ENCODE assay signal across 1 cellular context in the genomic region with DNA sequence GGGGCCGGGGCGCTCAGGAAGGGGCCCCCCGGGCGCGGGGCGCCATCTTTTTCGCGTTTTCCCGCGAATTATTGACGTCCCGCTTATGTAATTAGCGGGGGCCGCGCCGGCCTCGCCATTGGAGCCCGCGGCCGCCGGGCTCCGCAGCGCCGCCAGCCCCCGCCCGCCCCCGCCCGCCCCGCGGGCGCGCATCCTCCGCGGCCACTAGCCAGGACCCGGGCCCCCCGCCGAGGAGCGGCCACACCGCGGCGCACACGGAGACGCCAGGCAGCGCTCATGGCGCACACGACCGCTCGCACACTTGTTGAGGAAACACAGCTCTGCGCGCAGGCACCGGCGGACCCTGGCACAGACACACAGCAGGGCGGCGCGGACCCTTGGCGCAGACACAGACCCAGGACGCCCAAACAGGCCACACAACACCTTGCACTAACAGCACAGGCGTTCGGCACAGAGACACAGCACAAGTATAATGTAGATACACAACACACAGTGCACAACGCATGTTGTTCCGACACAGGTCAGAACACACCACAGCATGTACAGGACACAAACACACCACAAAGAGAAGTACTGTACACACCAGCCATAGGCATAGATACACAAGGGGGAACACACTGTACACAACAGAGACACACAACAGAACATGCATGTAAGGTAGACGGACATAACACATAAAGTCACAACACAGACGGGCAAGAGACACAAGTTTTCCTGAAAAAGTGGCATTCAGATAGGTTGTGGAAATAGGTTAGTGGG.
TF ChIP-seq lines count a peak whose summit lies in the region.

No MANE protein-coding gene starts in this region.

TF ChIP-seq in HepG2, 621 proteins besides CTCF, POLR2A, EP300 and RAD21 (continued from another document and continues in another):
- TF ChIP-seq, protein P1, sequence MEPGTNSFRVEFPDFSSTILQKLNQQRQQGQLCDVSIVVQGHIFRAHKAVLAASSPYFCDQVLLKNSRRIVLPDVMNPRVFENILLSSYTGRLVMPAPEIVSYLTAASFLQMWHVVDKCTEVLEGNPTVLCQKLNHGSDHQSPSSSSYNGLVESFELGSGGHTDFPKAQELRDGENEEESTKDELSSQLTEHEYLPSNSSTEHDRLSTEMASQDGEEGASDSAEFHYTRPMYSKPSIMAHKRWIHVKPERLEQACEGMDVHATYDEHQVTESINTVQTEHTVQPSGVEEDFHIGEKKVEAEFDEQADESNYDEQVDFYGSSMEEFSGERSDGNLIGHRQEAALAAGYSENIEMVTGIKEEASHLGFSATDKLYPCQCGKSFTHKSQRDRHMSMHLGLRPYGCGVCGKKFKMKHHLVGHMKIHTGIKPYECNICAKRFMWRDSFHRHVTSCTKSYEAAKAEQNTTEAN (CRISPR knock-in tag; conservative IDR thresholded peaks at IDR 0.05), result 0 out of 2 replicates have a peak, but pooled peaks have one; percentile 47
- no peak for TF ChIP-seq SMAD1 (CRISPR knock-in tag; IDR thresholded peaks at IDR 0.05; ENCODE audit: borderline replicate concordance, low read depth)
- TF ChIP-seq, protein P2, sequence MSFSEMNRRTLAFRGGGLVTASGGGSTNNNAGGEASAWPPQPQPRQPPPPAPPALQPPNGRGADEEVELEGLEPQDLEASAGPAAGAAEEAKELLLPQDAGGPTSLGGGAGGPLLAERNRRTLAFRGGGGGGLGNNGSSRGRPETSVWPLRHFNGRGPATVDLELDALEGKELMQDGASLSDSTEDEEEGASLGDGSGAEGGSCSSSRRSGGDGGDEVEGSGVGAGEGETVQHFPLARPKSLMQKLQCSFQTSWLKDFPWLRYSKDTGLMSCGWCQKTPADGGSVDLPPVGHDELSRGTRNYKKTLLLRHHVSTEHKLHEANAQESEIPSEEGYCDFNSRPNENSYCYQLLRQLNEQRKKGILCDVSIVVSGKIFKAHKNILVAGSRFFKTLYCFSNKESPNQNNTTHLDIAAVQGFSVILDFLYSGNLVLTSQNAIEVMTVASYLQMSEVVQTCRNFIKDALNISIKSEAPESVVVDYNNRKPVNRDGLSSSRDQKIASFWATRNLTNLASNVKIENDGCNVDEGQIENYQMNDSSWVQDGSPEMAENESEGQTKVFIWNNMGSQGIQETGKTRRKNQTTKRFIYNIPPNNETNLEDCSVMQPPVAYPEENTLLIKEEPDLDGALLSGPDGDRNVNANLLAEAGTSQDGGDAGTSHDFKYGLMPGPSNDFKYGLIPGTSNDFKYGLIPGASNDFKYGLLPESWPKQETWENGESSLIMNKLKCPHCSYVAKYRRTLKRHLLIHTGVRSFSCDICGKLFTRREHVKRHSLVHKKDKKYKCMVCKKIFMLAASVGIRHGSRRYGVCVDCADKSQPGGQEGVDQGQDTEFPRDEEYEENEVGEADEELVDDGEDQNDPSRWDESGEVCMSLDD (CRISPR knock-in tag; IDR thresholded peaks at IDR 0.05; ENCODE audit: borderline replicate concordance), result 0 out of 2 replicates have a peak, but pooled peaks have one; percentile 51
- TF ChIP-seq, protein P3, sequence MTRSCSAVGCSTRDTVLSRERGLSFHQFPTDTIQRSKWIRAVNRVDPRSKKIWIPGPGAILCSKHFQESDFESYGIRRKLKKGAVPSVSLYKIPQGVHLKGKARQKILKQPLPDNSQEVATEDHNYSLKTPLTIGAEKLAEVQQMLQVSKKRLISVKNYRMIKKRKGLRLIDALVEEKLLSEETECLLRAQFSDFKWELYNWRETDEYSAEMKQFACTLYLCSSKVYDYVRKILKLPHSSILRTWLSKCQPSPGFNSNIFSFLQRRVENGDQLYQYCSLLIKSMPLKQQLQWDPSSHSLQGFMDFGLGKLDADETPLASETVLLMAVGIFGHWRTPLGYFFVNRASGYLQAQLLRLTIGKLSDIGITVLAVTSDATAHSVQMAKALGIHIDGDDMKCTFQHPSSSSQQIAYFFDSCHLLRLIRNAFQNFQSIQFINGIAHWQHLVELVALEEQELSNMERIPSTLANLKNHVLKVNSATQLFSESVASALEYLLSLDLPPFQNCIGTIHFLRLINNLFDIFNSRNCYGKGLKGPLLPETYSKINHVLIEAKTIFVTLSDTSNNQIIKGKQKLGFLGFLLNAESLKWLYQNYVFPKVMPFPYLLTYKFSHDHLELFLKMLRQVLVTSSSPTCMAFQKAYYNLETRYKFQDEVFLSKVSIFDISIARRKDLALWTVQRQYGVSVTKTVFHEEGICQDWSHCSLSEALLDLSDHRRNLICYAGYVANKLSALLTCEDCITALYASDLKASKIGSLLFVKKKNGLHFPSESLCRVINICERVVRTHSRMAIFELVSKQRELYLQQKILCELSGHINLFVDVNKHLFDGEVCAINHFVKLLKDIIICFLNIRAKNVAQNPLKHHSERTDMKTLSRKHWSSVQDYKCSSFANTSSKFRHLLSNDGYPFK (CRISPR knock-in tag; IDR thresholded peaks at IDR 0.05; ENCODE audit: borderline replicate concordance), result peak; percentile 3; the same call in 1 of the 2 replicates
- TF ChIP-seq ESRRA (CRISPR knock-in tag; IDR thresholded peaks at IDR 0.05; ENCODE audit: low read depth), result no peak
- TF ChIP-seq ZNF891 (CRISPR knock-in tag; IDR thresholded peaks at IDR 0.05), result no peak
- no peak for TF ChIP-seq PCBP1 (IDR thresholded peaks at IDR 0.05; ENCODE audit: borderline replicate concordance, low read depth, low read length)
- TF ChIP-seq, protein P4, sequence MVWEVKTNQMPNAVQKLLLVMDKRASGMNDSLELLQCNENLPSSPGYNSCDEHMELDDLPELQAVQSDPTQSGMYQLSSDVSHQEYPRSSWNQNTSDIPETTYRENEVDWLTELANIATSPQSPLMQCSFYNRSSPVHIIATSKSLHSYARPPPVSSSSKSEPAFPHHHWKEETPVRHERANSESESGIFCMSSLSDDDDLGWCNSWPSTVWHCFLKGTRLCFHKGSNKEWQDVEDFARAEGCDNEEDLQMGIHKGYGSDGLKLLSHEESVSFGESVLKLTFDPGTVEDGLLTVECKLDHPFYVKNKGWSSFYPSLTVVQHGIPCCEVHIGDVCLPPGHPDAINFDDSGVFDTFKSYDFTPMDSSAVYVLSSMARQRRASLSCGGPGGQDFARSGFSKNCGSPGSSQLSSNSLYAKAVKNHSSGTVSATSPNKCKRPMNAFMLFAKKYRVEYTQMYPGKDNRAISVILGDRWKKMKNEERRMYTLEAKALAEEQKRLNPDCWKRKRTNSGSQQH (CRISPR knock-in tag; IDR thresholded peaks at IDR 0.05; ENCODE audit: low read depth), result 0 out of 2 replicates have a peak, but pooled peaks have one; percentile 22
- peak; percentile 67; the same call in 1 of the 3 replicates for TF ChIP-seq MXI1 (IDR thresholded peaks at IDR 0.05; ENCODE audit: borderline replicate concordance, low read depth, low read length)
- TF ChIP-seq ZFY (CRISPR knock-in tag; IDR thresholded peaks at IDR 0.05), result peak; percentile 60
- TF ChIP-seq TBP (CRISPR knock-in tag; IDR thresholded peaks at IDR 0.05), result no peak
- TF ChIP-seq ZNF451 (CRISPR knock-in tag; IDR thresholded peaks at IDR 0.05), result no peak
- TF ChIP-seq, protein P5, sequence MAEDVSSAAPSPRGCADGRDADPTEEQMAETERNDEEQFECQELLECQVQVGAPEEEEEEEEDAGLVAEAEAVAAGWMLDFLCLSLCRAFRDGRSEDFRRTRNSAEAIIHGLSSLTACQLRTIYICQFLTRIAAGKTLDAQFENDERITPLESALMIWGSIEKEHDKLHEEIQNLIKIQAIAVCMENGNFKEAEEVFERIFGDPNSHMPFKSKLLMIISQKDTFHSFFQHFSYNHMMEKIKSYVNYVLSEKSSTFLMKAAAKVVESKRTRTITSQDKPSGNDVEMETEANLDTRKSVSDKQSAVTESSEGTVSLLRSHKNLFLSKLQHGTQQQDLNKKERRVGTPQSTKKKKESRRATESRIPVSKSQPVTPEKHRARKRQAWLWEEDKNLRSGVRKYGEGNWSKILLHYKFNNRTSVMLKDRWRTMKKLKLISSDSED (CRISPR knock-in tag; IDR thresholded peaks at IDR 0.05), result no peak
- TF ChIP-seq, protein P6, sequence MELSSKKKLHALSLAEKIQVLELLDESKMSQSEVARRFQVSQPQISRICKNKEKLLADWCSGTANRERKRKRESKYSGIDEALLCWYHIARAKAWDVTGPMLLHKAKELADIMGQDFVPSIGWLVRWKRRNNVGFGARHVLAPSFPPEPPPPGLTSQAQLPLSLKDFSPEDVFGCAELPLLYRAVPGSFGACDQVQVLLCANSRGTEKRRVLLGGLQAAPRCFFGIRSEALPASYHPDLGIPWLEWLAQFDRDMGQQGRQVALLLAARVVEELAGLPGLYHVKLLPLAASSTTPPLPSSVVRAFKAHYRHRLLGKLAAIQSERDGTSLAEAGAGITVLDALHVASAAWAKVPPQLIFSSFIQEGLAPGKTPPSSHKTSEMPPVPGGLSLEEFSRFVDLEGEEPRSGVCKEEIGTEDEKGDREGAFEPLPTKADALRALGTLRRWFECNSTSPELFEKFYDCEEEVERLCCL (CRISPR knock-in tag; IDR thresholded peaks at IDR 0.05; ENCODE audit: borderline replicate concordance), result no peak
- TF ChIP-seq SRF (IDR thresholded peaks at IDR 0.05; ENCODE audit: low read depth, low read length), result no peak
- TF ChIP-seq NCOA2 (CRISPR knock-in tag; IDR thresholded peaks at IDR 0.05), result no peak
- TF ChIP-seq, protein P7, sequence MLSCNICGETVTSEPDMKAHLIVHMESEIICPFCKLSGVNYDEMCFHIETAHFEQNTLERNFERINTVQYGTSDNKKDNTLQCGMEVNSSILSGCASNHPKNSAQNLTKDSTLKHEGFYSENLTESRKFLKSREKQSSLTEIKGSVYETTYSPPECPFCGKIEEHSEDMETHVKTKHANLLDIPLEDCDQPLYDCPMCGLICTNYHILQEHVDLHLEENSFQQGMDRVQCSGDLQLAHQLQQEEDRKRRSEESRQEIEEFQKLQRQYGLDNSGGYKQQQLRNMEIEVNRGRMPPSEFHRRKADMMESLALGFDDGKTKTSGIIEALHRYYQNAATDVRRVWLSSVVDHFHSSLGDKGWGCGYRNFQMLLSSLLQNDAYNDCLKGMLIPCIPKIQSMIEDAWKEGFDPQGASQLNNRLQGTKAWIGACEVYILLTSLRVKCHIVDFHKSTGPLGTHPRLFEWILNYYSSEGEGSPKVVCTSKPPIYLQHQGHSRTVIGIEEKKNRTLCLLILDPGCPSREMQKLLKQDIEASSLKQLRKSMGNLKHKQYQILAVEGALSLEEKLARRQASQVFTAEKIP (CRISPR knock-in tag; IDR thresholded peaks at IDR 0.05; ENCODE audit: borderline replicate concordance), result no peak
- TF ChIP-seq SKI (IDR thresholded peaks at IDR 0.05; ENCODE audit: partially characterized antibody), result peak; percentile 35
- TF ChIP-seq, protein P8, sequence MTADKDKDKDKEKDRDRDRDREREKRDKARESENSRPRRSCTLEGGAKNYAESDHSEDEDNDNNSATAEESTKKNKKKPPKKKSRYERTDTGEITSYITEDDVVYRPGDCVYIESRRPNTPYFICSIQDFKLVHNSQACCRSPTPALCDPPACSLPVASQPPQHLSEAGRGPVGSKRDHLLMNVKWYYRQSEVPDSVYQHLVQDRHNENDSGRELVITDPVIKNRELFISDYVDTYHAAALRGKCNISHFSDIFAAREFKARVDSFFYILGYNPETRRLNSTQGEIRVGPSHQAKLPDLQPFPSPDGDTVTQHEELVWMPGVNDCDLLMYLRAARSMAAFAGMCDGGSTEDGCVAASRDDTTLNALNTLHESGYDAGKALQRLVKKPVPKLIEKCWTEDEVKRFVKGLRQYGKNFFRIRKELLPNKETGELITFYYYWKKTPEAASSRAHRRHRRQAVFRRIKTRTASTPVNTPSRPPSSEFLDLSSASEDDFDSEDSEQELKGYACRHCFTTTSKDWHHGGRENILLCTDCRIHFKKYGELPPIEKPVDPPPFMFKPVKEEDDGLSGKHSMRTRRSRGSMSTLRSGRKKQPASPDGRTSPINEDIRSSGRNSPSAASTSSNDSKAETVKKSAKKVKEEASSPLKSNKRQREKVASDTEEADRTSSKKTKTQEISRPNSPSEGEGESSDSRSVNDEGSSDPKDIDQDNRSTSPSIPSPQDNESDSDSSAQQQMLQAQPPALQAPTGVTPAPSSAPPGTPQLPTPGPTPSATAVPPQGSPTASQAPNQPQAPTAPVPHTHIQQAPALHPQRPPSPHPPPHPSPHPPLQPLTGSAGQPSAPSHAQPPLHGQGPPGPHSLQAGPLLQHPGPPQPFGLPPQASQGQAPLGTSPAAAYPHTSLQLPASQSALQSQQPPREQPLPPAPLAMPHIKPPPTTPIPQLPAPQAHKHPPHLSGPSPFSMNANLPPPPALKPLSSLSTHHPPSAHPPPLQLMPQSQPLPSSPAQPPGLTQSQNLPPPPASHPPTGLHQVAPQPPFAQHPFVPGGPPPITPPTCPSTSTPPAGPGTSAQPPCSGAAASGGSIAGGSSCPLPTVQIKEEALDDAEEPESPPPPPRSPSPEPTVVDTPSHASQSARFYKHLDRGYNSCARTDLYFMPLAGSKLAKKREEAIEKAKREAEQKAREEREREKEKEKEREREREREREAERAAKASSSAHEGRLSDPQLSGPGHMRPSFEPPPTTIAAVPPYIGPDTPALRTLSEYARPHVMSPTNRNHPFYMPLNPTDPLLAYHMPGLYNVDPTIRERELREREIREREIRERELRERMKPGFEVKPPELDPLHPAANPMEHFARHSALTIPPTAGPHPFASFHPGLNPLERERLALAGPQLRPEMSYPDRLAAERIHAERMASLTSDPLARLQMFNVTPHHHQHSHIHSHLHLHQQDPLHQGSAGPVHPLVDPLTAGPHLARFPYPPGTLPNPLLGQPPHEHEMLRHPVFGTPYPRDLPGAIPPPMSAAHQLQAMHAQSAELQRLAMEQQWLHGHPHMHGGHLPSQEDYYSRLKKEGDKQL (CRISPR knock-in tag; IDR thresholded peaks at IDR 0.05; ENCODE audit: low read depth), result peak; percentile 5; the same call in 1 of the 2 replicates
- TF ChIP-seq SRSF1 (optimal IDR thresholded peaks at IDR 0.05; ENCODE audit: low read depth, low read length), result peak; percentile 22
- no peak for TF ChIP-seq MED8 (CRISPR knock-in tag; IDR thresholded peaks at IDR 0.05; ENCODE audit: insufficient replicate concordance)
- TF ChIP-seq ETV5 (CRISPR knock-in tag; IDR thresholded peaks at IDR 0.05; ENCODE audit: borderline replicate concordance), result peak; percentile 52; the same call in 1 of the 2 replicates
- no peak for TF ChIP-seq TP53 (CRISPR knock-in tag; conservative IDR thresholded peaks at IDR 0.05)
- no peak for TF ChIP-seq ZNF749 (CRISPR knock-in tag; IDR thresholded peaks at IDR 0.05; ENCODE audit: borderline replicate concordance)
- TF ChIP-seq CHD2 (IDR thresholded peaks at IDR 0.05; ENCODE audit: low read depth, low read length), result no peak
- TF ChIP-seq ZNF121 (CRISPR knock-in tag; IDR thresholded peaks at IDR 0.05), result no peak
- TF ChIP-seq, protein P9, sequence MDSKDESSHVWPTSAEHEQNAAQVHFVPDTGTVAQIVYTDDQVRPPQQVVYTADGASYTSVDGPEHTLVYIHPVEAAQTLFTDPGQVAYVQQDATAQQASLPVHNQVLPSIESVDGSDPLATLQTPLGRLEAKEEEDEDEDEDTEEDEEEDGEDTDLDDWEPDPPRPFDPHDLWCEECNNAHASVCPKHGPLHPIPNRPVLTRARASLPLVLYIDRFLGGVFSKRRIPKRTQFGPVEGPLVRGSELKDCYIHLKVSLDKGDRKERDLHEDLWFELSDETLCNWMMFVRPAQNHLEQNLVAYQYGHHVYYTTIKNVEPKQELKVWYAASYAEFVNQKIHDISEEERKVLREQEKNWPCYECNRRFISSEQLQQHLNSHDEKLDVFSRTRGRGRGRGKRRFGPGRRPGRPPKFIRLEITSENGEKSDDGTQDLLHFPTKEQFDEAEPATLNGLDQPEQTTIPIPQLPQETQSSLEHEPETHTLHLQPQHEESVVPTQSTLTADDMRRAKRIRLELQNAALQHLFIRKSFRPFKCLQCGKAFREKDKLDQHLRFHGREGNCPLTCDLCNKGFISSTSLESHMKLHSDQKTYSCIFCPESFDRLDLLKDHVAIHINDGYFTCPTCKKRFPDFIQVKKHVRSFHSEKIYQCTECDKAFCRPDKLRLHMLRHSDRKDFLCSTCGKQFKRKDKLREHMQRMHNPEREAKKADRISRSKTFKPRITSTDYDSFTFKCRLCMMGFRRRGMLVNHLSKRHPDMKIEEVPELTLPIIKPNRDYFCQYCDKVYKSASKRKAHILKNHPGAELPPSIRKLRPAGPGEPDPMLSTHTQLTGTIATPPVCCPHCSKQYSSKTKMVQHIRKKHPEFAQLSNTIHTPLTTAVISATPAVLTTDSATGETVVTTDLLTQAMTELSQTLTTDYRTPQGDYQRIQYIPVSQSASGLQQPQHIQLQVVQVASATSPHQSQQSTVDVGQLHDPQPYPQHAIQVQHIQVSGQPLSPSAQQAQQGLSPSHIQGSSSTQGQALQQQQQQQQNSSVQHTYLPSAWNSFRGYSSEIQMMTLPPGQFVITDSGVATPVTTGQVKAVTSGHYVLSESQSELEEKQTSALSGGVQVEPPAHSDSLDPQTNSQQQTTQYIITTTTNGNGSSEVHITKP (CRISPR knock-in tag; IDR thresholded peaks at IDR 0.05; ENCODE audit: low read depth), result no peak
